Comparison of ENCODE assay signal across 19 cellular contexts in genomic region chr16:3460585-3460984, GRCh38. TPM values are rescaled to one million over a fixed set of nuclear protein-coding genes. Genes with fewer than 3 reads are reported as not detected.
DNase-seq lines count a peak whose midpoint lies in the region; ATAC-seq and TF ChIP-seq lines count a peak whose summit lies in the region.
"Had no signal": no experiment of that assay in that cellular context is flagged by ENCODE, and none has a peak within 500 bp of the region (broad histone marks: within the 10 kb centered on the region; RNA-seq: fewer than 3 reads in every experiment).

No MANE protein-coding gene starts in this region.

- no peak for TF ChIP-seq POLR2A in prostate gland (IDR thresholded peaks at IDR 0.05)

- intact Hi-C loops in Caco-2 (cut with micrococcal nuclease; ENCODE audit: unreplicated experiment), result no loop called here
- intact Hi-C loops in natural killer cell (cut with micrococcal nuclease), result loop anchor here (10.0 kb wide), 1 partner anchor 276 kb away; the partner anchor contains the start of gene OR1F1
- intact Hi-C loops in CD14-positive monocyte (cut with micrococcal nuclease), result loop anchor here in 1 of 2 donors (5.0 kb wide), 1 partner anchor 37 kb away; the partner anchor contains the start of gene C16orf90
- intact Hi-C loops in prostate gland (cut with DNase I), result no loop called here

- peak overlapping the region; percentile 70 for H3K27ac Mint-ChIP-seq in Caco-2 (ENCODE audit: unreplicated experiment)
- H3K27ac Mint-ChIP-seq in activated T-helper 17 cell treated with anti-CD3 and anti-CD28 coated beads, Interleukin-2, amount 50 U/mL, for 72 hours, result peak overlapping the region; percentile 65
- H3K27ac Mint-ChIP-seq in natural killer cell, result peak overlapping the region; percentile 91
- peak overlapping the region in 3 of 7 donors; percentile 54 to 60 (median 58) for H3K27ac Mint-ChIP-seq in CD14-positive monocyte

- no peak for ATAC-seq in activated T-helper 17 cell treated with anti-CD3 and anti-CD28 coated beads, Interleukin-2, amount 50 U/mL, for 72 hours (replicated peaks)
- ATAC-seq in natural killer cell, result no peak
- no peak for ATAC-seq in GM19324 (IDR thresholded peaks at IDR 0.05; ENCODE audit: low FRiP score, unreplicated experiment)
- no peak for ATAC-seq in GM21825 (IDR thresholded peaks at IDR 0.05; ENCODE audit: unreplicated experiment)
- ATAC-seq: Right ventricle myocardium inferior had no signal

- no peak for DNase-seq in Caco-2
- no peak for DNase-seq in natural killer cell
- no peak for DNase-seq in CD14-positive monocyte (ENCODE audit: low spot score)
- DNase-seq in prostate gland (ENCODE audit: low spot score), result no peak
- DNase-seq: activated gamma-delta T cell; effector memory CD4-positive, alpha-beta T cell; NCI-H2171 treated with DMSO at 0.1 percent for 48 hours; small intestine; T1000 had no signal

- CTCF ChIA-PET in Caco-2 (lab: Charles Lee), result no interaction called here

- peaks cover 43 to 74% (median 69%) of the 10 kb centered on the region in 11 experiments for H4K20me1 ChIP-seq in BLaER1 treated with 17β-estradiol and CSF1 and Interleukin-3, amounts not matched to agents 10 nM and 100 nM

- peak overlapping the region in 4 of 11 experiments; percentile 0 to 38 (median 23); a peak in 2 of 22 replicates for H3K9ac ChIP-seq in BLaER1 treated with 17β-estradiol and CSF1 and Interleukin-3, amounts not matched to agents 10 nM and 100 nM

- H3K4me3 ChIP-seq in BLaER1 treated with 17β-estradiol and CSF1 and Interleukin-3, amounts not matched to agents 10 nM and 100 nM, result no peak overlapping the region
- H3K4me3 ChIP-seq in Caco-2 (ENCODE audit: low read depth, low read length) (no peak overlapping the region), prostate gland (no peak overlapping the region)

- TF ChIP-seq CTCF in Caco-2 (IDR thresholded peaks at IDR 0.05; ENCODE audit: insufficient read depth in 1 of 2, low read depth in 1 of 2, low read length in 1 of 2, severe bottlenecking in 1 of 2, unreplicated experiment in 1 of 2) (no peak), natural killer cell (IDR thresholded peaks at IDR 0.05) (no peak), CD14-positive monocyte (IDR thresholded peaks at IDR 0.05) (no peak), prostate gland (IDR thresholded peaks at IDR 0.05) (no peak)

- H3K9me3 Mint-ChIP-seq in Caco-2 (ENCODE audit: unreplicated experiment) (no peaks in the 10 kb centered on the region), natural killer cell (no peaks in the 10 kb centered on the region), CD14-positive monocyte (no peaks in the 10 kb centered on the region)
- no peaks in the 10 kb centered on the region for H3K9me3 Mint-ChIP-seq in activated T-helper 17 cell treated with anti-CD3 and anti-CD28 coated beads, Interleukin-2, amount 50 U/mL, for 72 hours
- H3K9me3 Mint-ChIP-seq: activated CD4-positive, alpha-beta T cell treated with anti-CD3 and anti-CD28 coated beads, Interleukin-2, amount 10 ng/mL, durations not matched to agents 24 days and 14 days had no signal

- H3K4me1 Mint-ChIP-seq in Caco-2 (ENCODE audit: low read depth, unreplicated experiment) (peaks cover 27% of the 10 kb centered on the region), natural killer cell (peaks cover 51 to 54% of the 10 kb centered on the region in 2 donors), CD14-positive monocyte (peaks cover 65% of the 10 kb centered on the region)
- peaks cover 29% of the 10 kb centered on the region for H3K4me1 Mint-ChIP-seq in activated T-helper 17 cell treated with anti-CD3 and anti-CD28 coated beads, Interleukin-2, amount 50 U/mL, for 72 hours

- peaks cover 0 to 27% (median 10%) of the 10 kb centered on the region in 11 experiments; a peak in 10 of 22 replicates for H3K9me3 ChIP-seq in BLaER1 treated with 17β-estradiol and CSF1 and Interleukin-3, amounts not matched to agents 10 nM and 100 nM (replicated peaks in 1 of 11)
- H3K9me3 ChIP-seq in Caco-2 (no peaks in the 10 kb centered on the region), prostate gland (no peaks in the 10 kb centered on the region)
- H3K9me3 ChIP-seq: neutrophil had no signal

- H3K36me3 ChIP-seq in BLaER1 treated with 17β-estradiol and CSF1 and Interleukin-3, amounts not matched to agents 10 nM and 100 nM, result peaks cover 9 to 47% (median 33%) of the 10 kb centered on the region in 11 experiments
- H3K36me3 ChIP-seq in Caco-2 (ENCODE audit: control insufficient read depth, insufficient read depth, low read length) (no peaks in the 10 kb centered on the region), prostate gland (no peaks in the 10 kb centered on the region)

- H3K36me3 Mint-ChIP-seq in Caco-2 (ENCODE audit: insufficient read depth, unreplicated experiment), result peaks cover 52% of the 10 kb centered on the region
- H3K36me3 Mint-ChIP-seq in activated T-helper 17 cell treated with anti-CD3 and anti-CD28 coated beads, Interleukin-2, amount 50 U/mL, for 72 hours (ENCODE audit: low read depth), result peaks cover 5% of the 10 kb centered on the region
- H3K36me3 Mint-ChIP-seq in natural killer cell, result no peaks in the 10 kb centered on the region
- peaks cover 7 to 11% of the 10 kb centered on the region in 2 donors for H3K36me3 Mint-ChIP-seq in CD14-positive monocyte

- H3K4me2 ChIP-seq in BLaER1 treated with 17β-estradiol and CSF1 and Interleukin-3, amounts not matched to agents 10 nM and 100 nM, result peak overlapping the region; percentile 11 to 98 (median 94); a peak in 20 of 22 replicates

- 89% methylated on average over 8 of the region's 8 CpGs for WGBS in prostate gland

- H3K4me3 Mint-ChIP-seq in Caco-2 (ENCODE audit: unreplicated experiment) (peak overlapping the region; percentile 78), natural killer cell (peak overlapping the region; percentile 62), CD14-positive monocyte (no peak overlapping the region)
- H3K4me3 Mint-ChIP-seq in activated T-helper 17 cell treated with anti-CD3 and anti-CD28 coated beads, Interleukin-2, amount 50 U/mL, for 72 hours, result peak overlapping the region; percentile 78

- no peak overlapping the region for H3K27ac ChIP-seq in BLaER1 treated with 17β-estradiol and CSF1 and Interleukin-3, amounts not matched to agents 10 nM and 100 nM
- H3K27ac ChIP-seq in prostate gland, result peak overlapping the region in 1 of 2 donors; percentile 3
- H3K27ac ChIP-seq: C4-2B had no signal

- peaks cover 54 to 76% (median 62%) of the 10 kb centered on the region in 10 experiments for H3K4me1 ChIP-seq in BLaER1 treated with 17β-estradiol and CSF1 and Interleukin-3, amounts not matched to agents 10 nM and 100 nM
- H3K4me1 ChIP-seq in Caco-2, result peaks cover 17% of the 10 kb centered on the region
- H3K4me1 ChIP-seq in prostate gland (replicated peaks), result peaks cover 21% of the 10 kb centered on the region

- POLR2A ChIA-PET in Caco-2 (lab: Charles Lee), result no interaction called here

- no peaks in the 10 kb centered on the region for H3K27me3 Mint-ChIP-seq in Caco-2 (ENCODE audit: insufficient read depth, unreplicated experiment)
- H3K27me3 Mint-ChIP-seq in activated T-helper 17 cell treated with anti-CD3 and anti-CD28 coated beads, Interleukin-2, amount 50 U/mL, for 72 hours, result no peaks in the 10 kb centered on the region
- no peaks in the 10 kb centered on the region for H3K27me3 Mint-ChIP-seq in natural killer cell (ENCODE audit: low read depth in 2 of 2)
- H3K27me3 Mint-ChIP-seq in CD14-positive monocyte (ENCODE audit: low read depth in 3 of 3), result no peaks in the 10 kb centered on the region
- H3K27me3 Mint-ChIP-seq: activated CD4-positive, alpha-beta T cell treated with anti-CD3 and anti-CD28 coated beads, Interleukin-2, amount 10 ng/mL, durations not matched to agents 24 days and 14 days had no signal

- no peaks in the 10 kb centered on the region for H3K27me3 ChIP-seq in BLaER1 treated with 17β-estradiol and CSF1 and Interleukin-3, amounts not matched to agents 10 nM and 100 nM
- H3K27me3 ChIP-seq in Caco-2 (replicated peaks; ENCODE audit: control insufficient read depth, insufficient read depth, low read length) (no peaks in the 10 kb centered on the region), prostate gland (replicated peaks; ENCODE audit: insufficient read depth) (no peaks in the 10 kb centered on the region)
- H3K27me3 ChIP-seq: neutrophil had no signal

- BruUV-seq in Caco-2 (replicated peaks; lab: Mats Ljungman, UMichigan), result no TSS peak

RNA-seq across cellular contexts. Expression of gene NAA60, which starts 17.1 kb away (rescaled TPM):
- 84.9 and 92.8 TPM in 2 replicates for total RNA-seq in Caco-2 (2022)
- total RNA-seq in activated T-helper 17 cell treated with anti-CD3 and anti-CD28 coated beads, Interleukin-2, amount 50 U/mL, for 72 hours, result 10 to 100 TPM; 36.8 to 38.7 TPM
- total RNA-seq in natural killer cell, result 10 to 100 TPM; 45.1 to 69.0 (median 58.9) TPM
- 10 to 100 TPM; 29.7 to 48.8 TPM for polyA plus RNA-seq in CD14-positive monocyte
- 10 to 100 TPM; 48.1 to 99.2 TPM for total RNA-seq in prostate gland

RNA-seq across cellular contexts. Expression of gene ZNF597, which starts 17.3 kb away (rescaled TPM):
- total RNA-seq in Caco-2 (2022), result 3.7 and 3.8 TPM in 2 replicates
- total RNA-seq in activated T-helper 17 cell treated with anti-CD3 and anti-CD28 coated beads, Interleukin-2, amount 50 U/mL, for 72 hours, result 1 to 10 TPM; 2.0 to 3.0 TPM
- 1 to 10 TPM; 1.8 to 3.5 (median 2.8) TPM for total RNA-seq in natural killer cell
- polyA plus RNA-seq in CD14-positive monocyte, result 1 to 10 TPM in 1 of 2 donors, under 1 TPM in 1; 0.98 to 1.0 TPM
- 1 to 10 TPM; 2.1 to 9.5 TPM for total RNA-seq in prostate gland

RNA-seq across cellular contexts. Expression of gene C16orf90, which starts 34.7 kb away (rescaled TPM):
- total RNA-seq in Caco-2 (2022) (not detected in 2 replicates), natural killer cell (not detected), prostate gland (1 to 10 TPM in 1 of 2 donors, not detected in 1; 1.1 TPM)
- not detected for total RNA-seq in activated T-helper 17 cell treated with anti-CD3 and anti-CD28 coated beads, Interleukin-2, amount 50 U/mL, for 72 hours
- not detected for polyA plus RNA-seq in CD14-positive monocyte
- total RNA-seq: activated CD4-positive, alpha-beta T cell treated with anti-CD3 and anti-CD28 coated beads, Interleukin-2, amount 10 ng/mL, durations not matched to agents 24 days and 14 days; fibroblast of villous mesenchyme; G401; Right ventricle myocardium inferior had no signal
- polyA plus RNA-seq: small intestine had no signal

RNA-seq across cellular contexts. Expression of gene CLUAP1, which starts 40.2 kb away (rescaled TPM):
- 11.8 and 20.2 TPM in 2 replicates for total RNA-seq in Caco-2 (2022)
- total RNA-seq in activated T-helper 17 cell treated with anti-CD3 and anti-CD28 coated beads, Interleukin-2, amount 50 U/mL, for 72 hours, result 10 to 100 TPM; 14.9 to 15.7 TPM
- 1 to 10 TPM; 4.0 to 6.2 (median 4.7) TPM for total RNA-seq in natural killer cell
- 1 to 10 TPM; 5.6 to 5.9 TPM for polyA plus RNA-seq in CD14-positive monocyte
- total RNA-seq in prostate gland, result 10 to 100 TPM; 17.9 to 35.1 TPM

RNA-seq across cellular contexts. Expression of gene ZNF174, which starts 59.6 kb away (rescaled TPM):
- total RNA-seq in Caco-2 (2022), result 11.9 and 12.6 TPM in 2 replicates
- total RNA-seq in activated T-helper 17 cell treated with anti-CD3 and anti-CD28 coated beads, Interleukin-2, amount 50 U/mL, for 72 hours, result 1 to 10 TPM; 5.8 to 8.4 TPM
- total RNA-seq in natural killer cell, result 1 to 10 TPM; 3.5 to 9.0 (median 7.5) TPM
- polyA plus RNA-seq in CD14-positive monocyte, result 1 to 10 TPM; 4.9 to 5.6 TPM
- 10 to 100 TPM; 11.2 to 19.8 TPM for total RNA-seq in prostate gland

Comparison
In these comparisons a context has a peak if more than half of its experiments do, and no peak if none do; other contexts are left out.
1. H3K4me3 Mint-ChIP-seq: peak in Caco-2 (single experiment), activated T-helper 17 cell treated with anti-CD3 and anti-CD28 coated beads, Interleukin-2, amount 50 U/mL, for 72 hours (single experiment) and natural killer cell (single experiment); none in CD14-positive monocyte (0 of 2).